ENCODE assay signal across 20 cellular contexts in the genomic region with DNA sequence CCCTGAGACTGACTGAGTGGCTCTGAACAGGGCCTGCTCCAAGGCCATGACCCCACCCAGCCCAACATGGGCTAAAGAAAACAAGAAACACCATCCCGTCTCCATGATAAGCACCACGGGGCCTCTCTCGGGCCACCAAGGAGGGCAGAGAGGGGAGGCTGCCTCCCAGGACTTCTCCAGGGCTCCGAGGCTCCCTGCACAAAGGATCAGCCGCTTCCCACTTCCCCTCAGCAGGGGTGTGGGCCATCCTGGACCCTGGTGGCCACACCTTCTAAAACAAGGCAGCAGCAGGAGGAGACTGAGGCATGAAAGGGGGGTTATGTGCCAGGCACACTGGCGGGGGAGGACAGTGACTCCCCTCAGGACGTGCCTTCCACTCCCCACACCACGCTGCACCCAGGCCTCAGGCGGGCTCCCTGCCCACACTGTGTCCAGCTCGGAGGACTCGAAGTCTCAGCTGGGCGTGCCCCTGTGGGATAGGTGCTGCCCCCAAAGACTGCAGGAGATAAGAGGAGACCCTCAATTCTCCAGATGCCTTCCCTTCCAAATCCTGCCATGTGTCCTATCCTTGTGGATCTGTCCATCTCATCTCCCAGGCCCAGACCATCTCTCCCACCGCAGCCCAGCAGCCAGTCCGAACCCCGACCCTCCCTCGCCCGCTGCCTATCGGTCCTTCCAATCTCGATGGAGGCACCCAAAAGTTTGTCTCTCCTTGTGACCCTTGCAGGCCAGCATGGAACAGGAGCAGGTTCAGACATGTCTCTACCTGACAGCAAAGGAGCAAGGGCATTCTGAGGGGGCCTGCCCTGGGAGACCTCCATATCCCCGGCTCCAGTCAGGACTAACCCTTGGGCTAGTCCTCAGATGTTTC. TPM values are rescaled to one million over a fixed set of nuclear protein-coding genes. Genes with fewer than 3 reads are reported as not detected.
DNase-seq lines count a peak whose midpoint lies in the region; ATAC-seq lines count a peak whose summit lies in the region.
"Had no signal": no experiment of that assay in that cellular context is flagged by ENCODE, and none has a peak within 500 bp of the region (broad histone marks: within the 10 kb centered on the region; RNA-seq: fewer than 3 reads in every experiment).

No MANE protein-coding gene starts in this region.

- CTCF ChIA-PET in activated CD4-positive, alpha-beta T cell treated with anti-CD3 and anti-CD28 coated beads, Interleukin-2, amount 10 ng/mL, durations not matched to agents 7 days and 5 days (lab: Charles Lee), result interaction anchor here (0.9 to 1.5 kb wide), 2 partner anchors 10 to 112 kb away, joined by 3 read pairs; no protein-coding TSS in a partner anchor

- peak overlapping the region; percentile 72 for H3K27ac Mint-ChIP-seq in activated CD4-positive, alpha-beta T cell treated with anti-CD3 and anti-CD28 coated beads, Interleukin-2, amount 10 ng/mL, durations not matched to agents 7 days and 5 days
- H3K27ac Mint-ChIP-seq in T-helper 17 cell, result peak overlapping the region; percentile 98
- peak overlapping the region; percentile 88 to 97 for H3K27ac Mint-ChIP-seq in effector memory CD8-positive, alpha-beta T cell
- peak overlapping the region; percentile 67 for H3K27ac Mint-ChIP-seq in stimulated activated memory B cell treated with anti-CD40 and anti-IgM and Interleukin-4, amounts not matched to agents 10 μg/mL and 1 μg/mL and 100 μg/mL, for 72 hours

- POLR2A ChIA-PET in activated CD4-positive, alpha-beta T cell treated with anti-CD3 and anti-CD28 coated beads, Interleukin-2, amount 10 ng/mL, durations not matched to agents 7 days and 5 days (lab: Charles Lee), result no interaction called here

- no peaks in the 10 kb centered on the region for H3K27me3 Mint-ChIP-seq in activated CD4-positive, alpha-beta T cell treated with anti-CD3 and anti-CD28 coated beads, Interleukin-2, amount 10 ng/mL, durations not matched to agents 7 days and 5 days
- H3K27me3 Mint-ChIP-seq in T-helper 17 cell, result no peaks in the 10 kb centered on the region
- H3K27me3 Mint-ChIP-seq in effector memory CD8-positive, alpha-beta T cell, result no peaks in the 10 kb centered on the region
- H3K27me3 Mint-ChIP-seq in stimulated activated memory B cell treated with anti-CD40 and anti-IgM and Interleukin-4, amounts not matched to agents 10 μg/mL and 1 μg/mL and 100 μg/mL, for 72 hours, result no peaks in the 10 kb centered on the region

- ATAC-seq in T-helper 17 cell, result no peak
- ATAC-seq in effector memory CD8-positive, alpha-beta T cell (replicated peaks), result no peak
- ATAC-seq in stimulated activated memory B cell treated with anti-CD40 and anti-IgM and Interleukin-4, amounts not matched to agents 10 μg/mL and 1 μg/mL and 100 μg/mL, for 72 hours, result no peak
- ATAC-seq in GM19467 (IDR thresholded peaks at IDR 0.05; ENCODE audit: unreplicated experiment), result no peak
- ATAC-seq in GM21786 (IDR thresholded peaks at IDR 0.05; ENCODE audit: unreplicated experiment), result no peak
- ATAC-seq: A549, left lung, sciatic nerve had no signal

- H3K9me3 ChIP-seq in T-helper 17 cell (ENCODE audit: control insufficient read depth, low read length, poor library complexity, severe bottlenecking), result no peaks in the 10 kb centered on the region
- H3K9me3 ChIP-seq: A549, left lung had no signal

- H3K4me3 Mint-ChIP-seq in activated CD4-positive, alpha-beta T cell treated with anti-CD3 and anti-CD28 coated beads, Interleukin-2, amount 10 ng/mL, durations not matched to agents 7 days and 5 days, result no peak overlapping the region
- H3K4me3 Mint-ChIP-seq in T-helper 17 cell, result peak overlapping the region; percentile 31
- H3K4me3 Mint-ChIP-seq in effector memory CD8-positive, alpha-beta T cell, result peak overlapping the region; percentile 66 to 68
- no peak overlapping the region for H3K4me3 Mint-ChIP-seq in stimulated activated memory B cell treated with anti-CD40 and anti-IgM and Interleukin-4, amounts not matched to agents 10 μg/mL and 1 μg/mL and 100 μg/mL, for 72 hours
- H3K4me3 Mint-ChIP-seq: nephron progenitor cell had no signal

- H3K4me1 Mint-ChIP-seq in activated CD4-positive, alpha-beta T cell treated with anti-CD3 and anti-CD28 coated beads, Interleukin-2, amount 10 ng/mL, durations not matched to agents 7 days and 5 days, result peaks cover 96% of the 10 kb centered on the region
- peaks cover 68% of the 10 kb centered on the region for H3K4me1 Mint-ChIP-seq in T-helper 17 cell
- peaks cover 74 to 79% of the 10 kb centered on the region in 2 donors for H3K4me1 Mint-ChIP-seq in effector memory CD8-positive, alpha-beta T cell (ENCODE audit: low read depth in 2 of 2)
- H3K4me1 Mint-ChIP-seq in stimulated activated memory B cell treated with anti-CD40 and anti-IgM and Interleukin-4, amounts not matched to agents 10 μg/mL and 1 μg/mL and 100 μg/mL, for 72 hours, result peaks cover 86% of the 10 kb centered on the region

- peaks cover 68% of the 10 kb centered on the region for H3K36me3 Mint-ChIP-seq in activated CD4-positive, alpha-beta T cell treated with anti-CD3 and anti-CD28 coated beads, Interleukin-2, amount 10 ng/mL, durations not matched to agents 7 days and 5 days (ENCODE audit: low read depth)
- H3K36me3 Mint-ChIP-seq in T-helper 17 cell (ENCODE audit: low read depth), result peaks cover 13% of the 10 kb centered on the region
- H3K36me3 Mint-ChIP-seq in effector memory CD8-positive, alpha-beta T cell (ENCODE audit: insufficient read depth), result peaks cover 56% of the 10 kb centered on the region
- peaks cover 32% of the 10 kb centered on the region for H3K36me3 Mint-ChIP-seq in stimulated activated memory B cell treated with anti-CD40 and anti-IgM and Interleukin-4, amounts not matched to agents 10 μg/mL and 1 μg/mL and 100 μg/mL, for 72 hours

- no peaks in the 10 kb centered on the region for H3K9me3 Mint-ChIP-seq in activated CD4-positive, alpha-beta T cell treated with anti-CD3 and anti-CD28 coated beads, Interleukin-2, amount 10 ng/mL, durations not matched to agents 7 days and 5 days
- H3K9me3 Mint-ChIP-seq in effector memory CD8-positive, alpha-beta T cell, result no peaks in the 10 kb centered on the region
- H3K9me3 Mint-ChIP-seq in stimulated activated memory B cell treated with anti-CD40 and anti-IgM and Interleukin-4, amounts not matched to agents 10 μg/mL and 1 μg/mL and 100 μg/mL, for 72 hours, result no peaks in the 10 kb centered on the region
- H3K9me3 Mint-ChIP-seq: nephron progenitor cell had no signal

- DNase-seq in activated CD4-positive, alpha-beta T cell treated with anti-CD3 and anti-CD28 coated beads, Interleukin-2, amount 10 ng/mL, durations not matched to agents 7 days and 5 days, result no peak
- no peak for DNase-seq in activated CD4-positive, alpha-beta T cell treated with anti-CD3 and anti-CD28 coated beads for 4 hours
- DNase-seq in T-helper 17 cell (no peak), NCI-H187 (lab: John Stamatoyannopoulos, UW) (no peak)
- DNase-seq in effector memory CD8-positive, alpha-beta T cell, result no peak
- DNase-seq: activated CD4-positive, alpha-beta T cell treated with anti-CD3 and anti-CD28 coated beads, Interleukin-2, amount 50 U/mL, for 48 hours; Calu3; hypothalamus; KBM-7; NCI-H524 treated with DMSO at 0.1 percent for 48 hours; nephron progenitor cell; PC-9; stimulated activated CD4-positive, alpha-beta T cell treated with anti-CD3 and anti-CD28 coated beads, Interleukin-4, amount 100 ng/mL, for 24 hours; stimulated activated naive CD4-positive, alpha-beta T cell had no signal

RNA-seq across cellular contexts. Expression of a gene that starts 51.2 kb away (rescaled TPM):
- total RNA-seq in activated CD4-positive, alpha-beta T cell treated with anti-CD3 and anti-CD28 coated beads, Interleukin-2, amount 10 ng/mL, durations not matched to agents 7 days and 5 days, result 100 to 1,000 TPM; 334 to 336 TPM
- 100 to 1,000 TPM; 250 to 312 TPM for total RNA-seq in T-helper 17 cell

Comparison
In these comparisons a context has a peak if more than half of its experiments do, and no peak if none do; other contexts are left out.
1. H3K4me3 Mint-ChIP-seq: peak in T-helper 17 cell (single experiment) and effector memory CD8-positive, alpha-beta T cell (2 of 2); none in activated CD4-positive, alpha-beta T cell treated with anti-CD3 and anti-CD28 coated beads, Interleukin-2, amount 10 ng/mL, durations not matched to agents 7 days and 5 days (single experiment) and stimulated activated memory B cell treated with anti-CD40 and anti-IgM and Interleukin-4, amounts not matched to agents 10 μg/mL and 1 μg/mL and 100 μg/mL, for 72 hours (single experiment).
2. Peak in every context shown above with its lines, with median percentiles within 50 percentile points of each other: H3K27ac Mint-ChIP-seq.